Comparison of ENCODE assay signal across 11 cellular contexts in genomic region chr7:92646966-92647625, GRCh38. TPM values are rescaled to one million over a fixed set of nuclear protein-coding genes. Genes with fewer than 3 reads are reported as not detected.
A peak's percentile ranks its signal among the peaks of the same experiment; 100 is the strongest.
DNase-seq lines count a peak whose midpoint lies in the region; ATAC-seq and TF ChIP-seq lines count a peak whose summit lies in the region.
"Had no signal": no experiment of that assay in that cellular context is flagged by ENCODE, and none has a peak within 500 bp of the region (broad histone marks: within the 10 kb centered on the region; RNA-seq: fewer than 3 reads in every experiment).

No MANE protein-coding gene starts in this region.

- H3K4ac ChIP-seq in neuronal stem cell (ENCODE audit: low read length): no peak overlapping the region

- H2AK5ac ChIP-seq in neuronal stem cell (ENCODE audit: low read depth, low read length): no peak overlapping the region

- 70 to 87% (median 77%) methylated on average over 5 of the region's 5 CpGs for WGBS in spleen, 5 donors
- no CpG with 5 or more reads among the region's 5 CpGs for WGBS in neuronal stem cell (ENCODE audit: extremely low coverage in 2 of 2, insufficient read length in 2 of 2, insufficient replicate concordance in 1 of 2), 2 donors

- H3K4me1 ChIP-seq in breast epithelium: no peaks in the 10 kb centered on the region
- H3K4me1 ChIP-seq in spleen: peaks cover 0 to 33% (median 20%) of the 10 kb centered on the region in 6 donors
- H3K4me1 ChIP-seq in neuronal stem cell (ENCODE audit: control insufficient read depth in 2 of 2, insufficient read depth in 1 of 2, low read depth in 1 of 2, low read length in 2 of 2): no peaks in the 10 kb centered on the region

- peaks cover 11% of the 10 kb centered on the region for H3K36me3 Mint-ChIP-seq in MCF 10A (ENCODE audit: insufficient read depth, unreplicated experiment)
- peaks cover 66% of the 10 kb centered on the region for H3K36me3 Mint-ChIP-seq in activated T-helper 2 cell treated with anti-CD3 and anti-CD28 coated beads, Interferon-gamma antibody, Interleukin-2, Interleukin-4, amounts not matched to agents 10 μg/mL and 5 μg/mL and 100 μg/mL, durations not matched to agents 14 hours and 24 hours and 36 hours (ENCODE audit: low read depth)

- peak overlapping the region; percentile 38 for H3K27ac Mint-ChIP-seq in MCF 10A (ENCODE audit: low read depth, unreplicated experiment)
- H3K27ac Mint-ChIP-seq in activated T-helper 2 cell treated with anti-CD3 and anti-CD28 coated beads, Interferon-gamma antibody, Interleukin-2, Interleukin-4, amounts not matched to agents 10 μg/mL and 5 μg/mL and 100 μg/mL, durations not matched to agents 14 hours and 24 hours and 36 hours: peak overlapping the region; percentile 90

- intact Hi-C loops in MCF 10A (cut with micrococcal nuclease) (no loop called here), breast epithelium (cut with DNase I; ENCODE audit: low total_unique reads) (no loop called here), spleen (cut with DNase I; ENCODE audit: low total_unique reads) (no loop called here)
- intact Hi-C loops in activated T-helper 2 cell treated with anti-CD3 and anti-CD28 coated beads, Interferon-gamma antibody, Interleukin-2, Interleukin-4, amounts not matched to agents 10 μg/mL and 5 μg/mL and 100 μg/mL, durations not matched to agents 14 hours and 24 hours and 36 hours (cut with micrococcal nuclease): loop anchor here (2.0 to 5.0 kb wide), 4 partner anchors 14 to 305 kb away; no protein-coding TSS in a partner anchor

- no peak for TF ChIP-seq POLR2A in breast epithelium (IDR thresholded peaks at IDR 0.05)
- TF ChIP-seq POLR2A in spleen (IDR thresholded peaks at IDR 0.05): no peak

- H4K8ac ChIP-seq in neuronal stem cell (ENCODE audit: low read depth, low read length): no peak overlapping the region

- H2BK120ac ChIP-seq in neuronal stem cell (ENCODE audit: low read depth, low read length): no peak overlapping the region

- peak; percentile 45 for ATAC-seq in HG03108 (IDR thresholded peaks at IDR 0.05; ENCODE audit: unreplicated experiment)

- no peak overlapping the region for H2BK5ac ChIP-seq in neuronal stem cell (ENCODE audit: low read length)

- no peaks in the 10 kb centered on the region for H3K9me3 ChIP-seq in breast epithelium
- no peaks in the 10 kb centered on the region for H3K9me3 ChIP-seq in spleen
- H3K9me3 ChIP-seq in neuronal stem cell (replicated peaks in 1 of 2; ENCODE audit: control insufficient read depth in 2 of 2, insufficient read depth in 1 of 2, low read depth in 1 of 2, low read length in 2 of 2): peaks cover 0 to 3% of the 10 kb centered on the region in 2 donors

- CTCF ChIA-PET in MCF 10A (lab: Yijun Ruan, JAX): no interaction called here

- H3K18ac ChIP-seq in neuronal stem cell (ENCODE audit: low read length): no peak overlapping the region

- no peak overlapping the region for H2BK12ac ChIP-seq in neuronal stem cell (ENCODE audit: low read length)

- H3K27me3 ChIP-seq in breast epithelium (no peaks in the 10 kb centered on the region), spleen (replicated peaks in 1 of 7) (no peaks in the 10 kb centered on the region), neuronal stem cell (ENCODE audit: control insufficient read depth in 3 of 3, insufficient read depth in 3 of 3, low read depth in 1 of 3, low read length in 3 of 3) (no peaks in the 10 kb centered on the region)

- no peaks in the 10 kb centered on the region for H3K27me3 Mint-ChIP-seq in MCF 10A (ENCODE audit: insufficient read depth, unreplicated experiment)
- H3K27me3 Mint-ChIP-seq in activated T-helper 2 cell treated with anti-CD3 and anti-CD28 coated beads, Interferon-gamma antibody, Interleukin-2, Interleukin-4, amounts not matched to agents 10 μg/mL and 5 μg/mL and 100 μg/mL, durations not matched to agents 14 hours and 24 hours and 36 hours (ENCODE audit: low read depth): no peaks in the 10 kb centered on the region

- POLR2A ChIA-PET in MCF 10A (lab: Yijun Ruan, JAX): no interaction called here

- H3K9me3 Mint-ChIP-seq in MCF 10A (ENCODE audit: unreplicated experiment): no peaks in the 10 kb centered on the region
- no peaks in the 10 kb centered on the region for H3K9me3 Mint-ChIP-seq in activated T-helper 2 cell treated with anti-CD3 and anti-CD28 coated beads, Interferon-gamma antibody, Interleukin-2, Interleukin-4, amounts not matched to agents 10 μg/mL and 5 μg/mL and 100 μg/mL, durations not matched to agents 14 hours and 24 hours and 36 hours

- no peak for TF ChIP-seq CTCF in MCF 10A (IDR thresholded peaks at IDR 0.05; ENCODE audit: unreplicated experiment)
- no peak for TF ChIP-seq CTCF in breast epithelium (IDR thresholded peaks at IDR 0.05)
- no peak for TF ChIP-seq CTCF in spleen (IDR thresholded peaks at IDR 0.05 in 8 of 11, conservative IDR thresholded peaks at IDR 0.05 in 3 of 11)

- H3K14ac ChIP-seq in neuronal stem cell (ENCODE audit: low read length): no peak overlapping the region

- no peak overlapping the region for H3K4me3 Mint-ChIP-seq in MCF 10A (ENCODE audit: unreplicated experiment)
- H3K4me3 Mint-ChIP-seq in activated T-helper 2 cell treated with anti-CD3 and anti-CD28 coated beads, Interferon-gamma antibody, Interleukin-2, Interleukin-4, amounts not matched to agents 10 μg/mL and 5 μg/mL and 100 μg/mL, durations not matched to agents 14 hours and 24 hours and 36 hours (ENCODE audit: low read depth): peak overlapping the region; percentile 27

- no peak overlapping the region for H3K4me2 ChIP-seq in neuronal stem cell (ENCODE audit: insufficient read depth, low read length, poor library complexity, severe bottlenecking)

- no peak overlapping the region for H3K9ac ChIP-seq in neuronal stem cell (ENCODE audit: low read depth, low read length, poor library complexity)

- H3K27ac ChIP-seq in breast epithelium: no peak overlapping the region
- peak overlapping the region; percentile 84 for H3K27ac ChIP-seq in temporal lobe (ENCODE audit: low read depth, low read length)
- H3K27ac ChIP-seq in spleen: no peak overlapping the region
- no peak overlapping the region for H3K27ac ChIP-seq in neuronal stem cell (replicated peaks; ENCODE audit: low read length)

- H3K79me1 ChIP-seq in neuronal stem cell (ENCODE audit: low read depth, low read length): no peaks in the 10 kb centered on the region

- H2AFZ ChIP-seq in neuronal stem cell (ENCODE audit: low read length): no peak overlapping the region

- peaks cover 29% of the 10 kb centered on the region for H3K4me1 Mint-ChIP-seq in MCF 10A (ENCODE audit: insufficient read depth, unreplicated experiment)
- H3K4me1 Mint-ChIP-seq in activated T-helper 2 cell treated with anti-CD3 and anti-CD28 coated beads, Interferon-gamma antibody, Interleukin-2, Interleukin-4, amounts not matched to agents 10 μg/mL and 5 μg/mL and 100 μg/mL, durations not matched to agents 14 hours and 24 hours and 36 hours (ENCODE audit: low read depth): peaks cover 92% of the 10 kb centered on the region

- no peak overlapping the region for H3K23ac ChIP-seq in neuronal stem cell (ENCODE audit: low read depth, low read length, poor library complexity)

- no peak overlapping the region for H4K91ac ChIP-seq in neuronal stem cell (ENCODE audit: low read depth, low read length, poor library complexity)

- H3K36me3 ChIP-seq in breast epithelium (no peaks in the 10 kb centered on the region), spleen (no peaks in the 10 kb centered on the region), neuronal stem cell (replicated peaks in 1 of 2; ENCODE audit: control insufficient read depth in 2 of 2, insufficient read depth in 2 of 2, low read length in 2 of 2) (no peaks in the 10 kb centered on the region)

- H2BK15ac ChIP-seq in neuronal stem cell (ENCODE audit: low read length): no peak overlapping the region

- no peak overlapping the region for H3K4me3 ChIP-seq in breast epithelium
- H3K4me3 ChIP-seq in spleen: no peak overlapping the region
- H3K4me3 ChIP-seq in neuronal stem cell (ENCODE audit: low read length in 2 of 2): no peak overlapping the region

- no TSS peak for BruUV-seq in MCF 10A (replicated peaks; lab: Mats Ljungman, UMichigan)

- DNase-seq in MCF 10A (ENCODE audit: unreplicated experiment) (no peak), breast epithelium (ENCODE audit: low spot score in 2 of 2) (no peak), spleen (no peak), 8988T (no peak), neuronal stem cell (ENCODE audit: low spot score) (no peak)
- no peak for DNase-seq in activated T-helper 2 cell treated with anti-CD3 and anti-CD28 coated beads, Interferon-gamma antibody, Interleukin-2, Interleukin-4, amounts not matched to agents 10 μg/mL and 5 μg/mL and 100 μg/mL, durations not matched to agents 14 hours and 24 hours and 36 hours (ENCODE audit: low spot score)
- DNase-seq: activated naive CD4-positive, alpha-beta T cell treated with anti-CD3 and anti-CD28 coated beads, Interleukin-2, amount 50 U/mL, for 16 hours; AML-193; NCI-H748 treated with DMSO at 0.1 percent for 48 hours had no signal

RNA-seq across cellular contexts. Expression of gene FAM133B, which starts 56.9 kb away (rescaled TPM):
- total RNA-seq in MCF 10A (2022) (27.8 and 33.7 TPM in 2 replicates), breast epithelium (10 to 100 TPM; 25.0 to 38.2 (median 30.5) TPM), temporal lobe (19.2 TPM), spleen (10 to 100 TPM; 24.8 to 37.6 (median 27.4) TPM)
- total RNA-seq in activated T-helper 2 cell treated with anti-CD3 and anti-CD28 coated beads, Interferon-gamma antibody, Interleukin-2, Interleukin-4, amounts not matched to agents 10 μg/mL and 5 μg/mL and 100 μg/mL, durations not matched to agents 14 hours and 24 hours and 36 hours: 39.0 and 39.4 TPM in 2 replicates
- 10 to 100 TPM; 20.0 to 26.3 (median 20.0) TPM for polyA plus RNA-seq in spleen
- polyA plus RNA-seq in neuronal stem cell (2013, experiment 1 of 2): 91.8 TPM
- polyA plus RNA-seq in neuronal stem cell (2013, experiment 2 of 2): 97.5 TPM
